8 cellular contexts compared by ENCODE assay signal in genomic region chr22:46035742-46036557, GRCh38. TPM values are rescaled to one million over a fixed set of nuclear protein-coding genes. Genes with fewer than 3 reads are reported as not detected.
DNase-seq lines count a peak whose midpoint lies in the region; ATAC-seq and TF ChIP-seq lines count a peak whose summit lies in the region.

No MANE protein-coding gene starts in this region.

- TF ChIP-seq CTCF in fibroblast of lung (conservative IDR thresholded peaks at IDR 0.05 in 1 of 2, IDR thresholded peaks at IDR 0.05 in 1 of 2; ENCODE audit: low read depth in 1 of 2, low read length in 2 of 2), result no peak

- no peaks in the 10 kb centered on the region for H3K36me3 Mint-ChIP-seq in activated T-helper 17 cell treated with anti-CD3 and anti-CD28 coated beads, Interleukin-2, amount 50 U/mL, for 72 hours (ENCODE audit: low read depth)
- no peaks in the 10 kb centered on the region for H3K36me3 Mint-ChIP-seq in naive thymus-derived CD8-positive, alpha-beta T cell
- H3K36me3 Mint-ChIP-seq in stimulated activated memory B cell treated with anti-CD40 and anti-IgM and Interleukin-4, amounts not matched to agents 10 μg/mL and 1 μg/mL and 100 μg/mL, for 72 hours, result no peaks in the 10 kb centered on the region

- peak overlapping the region; percentile 81 for H3K27ac Mint-ChIP-seq in activated T-helper 17 cell treated with anti-CD3 and anti-CD28 coated beads, Interleukin-2, amount 50 U/mL, for 72 hours
- H3K27ac Mint-ChIP-seq in naive thymus-derived CD8-positive, alpha-beta T cell, result peak overlapping the region; percentile 82 to 98 (median 96)
- H3K27ac Mint-ChIP-seq in stimulated activated memory B cell treated with anti-CD40 and anti-IgM and Interleukin-4, amounts not matched to agents 10 μg/mL and 1 μg/mL and 100 μg/mL, for 72 hours, result peak overlapping the region; percentile 89

- H4K20me1 ChIP-seq in fibroblast of lung (ENCODE audit: control insufficient read depth, extremely low read depth, insufficient read depth, low read length), result no peaks in the 10 kb centered on the region

- peak overlapping the region; percentile 100 for H3K4me2 ChIP-seq in fibroblast of lung (ENCODE audit: extremely low read depth, insufficient read depth, low read length)

- peak overlapping the region; percentile 75 for H3K9ac ChIP-seq in fibroblast of lung (ENCODE audit: insufficient read depth, low read length)

- peak overlapping the region; percentile 67 to 91 (median 72) for H3K4me3 ChIP-seq in fibroblast of lung (replicated peaks in 1 of 4; ENCODE audit: control extremely low read depth in 1 of 4, insufficient read depth in 1 of 4, low read depth in 3 of 4, low read length in 4 of 4)

- H3K36me3 ChIP-seq in fibroblast of lung (ENCODE audit: control insufficient read depth, insufficient read depth, low read length), result no peaks in the 10 kb centered on the region

- peaks cover 10% of the 10 kb centered on the region for H3K4me1 Mint-ChIP-seq in activated T-helper 17 cell treated with anti-CD3 and anti-CD28 coated beads, Interleukin-2, amount 50 U/mL, for 72 hours
- peaks cover 4 to 22% (median 14%) of the 10 kb centered on the region in 4 donors for H3K4me1 Mint-ChIP-seq in naive thymus-derived CD8-positive, alpha-beta T cell
- H3K4me1 Mint-ChIP-seq in stimulated activated memory B cell treated with anti-CD40 and anti-IgM and Interleukin-4, amounts not matched to agents 10 μg/mL and 1 μg/mL and 100 μg/mL, for 72 hours, result peaks cover 11% of the 10 kb centered on the region

- H3K79me2 ChIP-seq in fibroblast of lung (ENCODE audit: control insufficient read depth, insufficient read depth, low read length), result peaks cover 10% of the 10 kb centered on the region

- no peaks in the 10 kb centered on the region for H3K27me3 ChIP-seq in fibroblast of lung (ENCODE audit: control insufficient read depth, insufficient read depth, low read length)

- peak; percentile 99 for DNase-seq in Daoy (ENCODE audit: low read depth)
- DNase-seq in KG1 (lab: John Stamatoyannopoulos, UW), result peak; percentile 96
- DNase-seq in RPMI7951 (ENCODE audit: low read depth), result peak; percentile 96
- DNase-seq in fibroblast of lung (ENCODE audit: low read depth in 2 of 2), result peak; percentile 97 to 99
- peak; percentile 95 to 100 (median 100) for DNase-seq in naive thymus-derived CD8-positive, alpha-beta T cell

- peak overlapping the region; percentile 97 for H3K27ac ChIP-seq in fibroblast of lung (ENCODE audit: insufficient read depth, low read length)

- H3K4me1 ChIP-seq in fibroblast of lung (ENCODE audit: control insufficient read depth, extremely low read depth, insufficient read depth, low read length), result peaks cover 6% of the 10 kb centered on the region

- peak overlapping the region; percentile 76 for H3K4me3 Mint-ChIP-seq in activated T-helper 17 cell treated with anti-CD3 and anti-CD28 coated beads, Interleukin-2, amount 50 U/mL, for 72 hours
- peak overlapping the region; percentile 80 to 91 (median 84) for H3K4me3 Mint-ChIP-seq in naive thymus-derived CD8-positive, alpha-beta T cell
- H3K4me3 Mint-ChIP-seq in stimulated activated memory B cell treated with anti-CD40 and anti-IgM and Interleukin-4, amounts not matched to agents 10 μg/mL and 1 μg/mL and 100 μg/mL, for 72 hours, result peak overlapping the region; percentile 91

- no peaks in the 10 kb centered on the region for H3K9me3 ChIP-seq in fibroblast of lung (ENCODE audit: control insufficient read depth, insufficient read depth, low read depth, low read length)

- POLR2A ChIA-PET in naive thymus-derived CD8-positive, alpha-beta T cell (lab: Charles Lee), result interaction anchor here (0.8 to 6.0 kb wide), 22 partner anchors 9 to 1370 kb away, joined by 3 to 112 read pairs (median 6); partner anchors contain the start of genes CDPF1, PPARA and TBC1D22A

- ATAC-seq in GM21737 (IDR thresholded peaks at IDR 0.05; ENCODE audit: unreplicated experiment), result peak; percentile 87
- peak; percentile 93 for ATAC-seq in activated T-helper 17 cell treated with anti-CD3 and anti-CD28 coated beads, Interleukin-2, amount 50 U/mL, for 72 hours (replicated peaks)
- peak; percentile 86 for ATAC-seq in naive thymus-derived CD8-positive, alpha-beta T cell
- peak; percentile 98 for ATAC-seq in stimulated activated memory B cell treated with anti-CD40 and anti-IgM and Interleukin-4, amounts not matched to agents 10 μg/mL and 1 μg/mL and 100 μg/mL, for 72 hours

- no peak overlapping the region for H2AFZ ChIP-seq in fibroblast of lung (ENCODE audit: low read length)

- H3K9me3 Mint-ChIP-seq in activated T-helper 17 cell treated with anti-CD3 and anti-CD28 coated beads, Interleukin-2, amount 50 U/mL, for 72 hours, result no peaks in the 10 kb centered on the region
- H3K9me3 Mint-ChIP-seq in naive thymus-derived CD8-positive, alpha-beta T cell, result no peaks in the 10 kb centered on the region
- no peaks in the 10 kb centered on the region for H3K9me3 Mint-ChIP-seq in stimulated activated memory B cell treated with anti-CD40 and anti-IgM and Interleukin-4, amounts not matched to agents 10 μg/mL and 1 μg/mL and 100 μg/mL, for 72 hours

- no peaks in the 10 kb centered on the region for H3K27me3 Mint-ChIP-seq in activated T-helper 17 cell treated with anti-CD3 and anti-CD28 coated beads, Interleukin-2, amount 50 U/mL, for 72 hours
- no peaks in the 10 kb centered on the region for H3K27me3 Mint-ChIP-seq in naive thymus-derived CD8-positive, alpha-beta T cell
- H3K27me3 Mint-ChIP-seq in stimulated activated memory B cell treated with anti-CD40 and anti-IgM and Interleukin-4, amounts not matched to agents 10 μg/mL and 1 μg/mL and 100 μg/mL, for 72 hours, result no peaks in the 10 kb centered on the region

RNA-seq across cellular contexts. Expression of gene WNT7B, which starts 59.0 kb away (rescaled TPM):
- total RNA-seq in Daoy (2014; rRNA removed; shearing (Covaris generic)), result 13.3 and 15.7 TPM in 2 replicates
- 17.3 and 21.3 TPM in 2 replicates for total RNA-seq in RPMI7951 (2014; rRNA removed; shearing (Covaris generic))
- total RNA-seq in activated T-helper 17 cell treated with anti-CD3 and anti-CD28 coated beads, Interleukin-2, amount 50 U/mL, for 72 hours, result not detected
- under 0.01 and 0.17 TPM in 2 replicates for total RNA-seq in fibroblast of lung
- polyA plus RNA-seq in fibroblast of lung, result 0.17 TPM in 1 of 2 replicates, not detected in the other
- polyA plus RNA-seq in fibroblast of lung (2012), result 0.06 and 0.76 TPM in 2 replicates
- 0.41 TPM in 1 of 2 replicates, not detected in the other for polyA minus RNA-seq in fibroblast of lung (ENCODE audit: low replicate concordance)
- total RNA-seq in naive thymus-derived CD8-positive, alpha-beta T cell, result not detected
- polyA plus RNA-seq in naive thymus-derived CD8-positive, alpha-beta T cell, result not detected

Comparison
In these comparisons a context has a peak if more than half of its experiments do, and no peak if none do; other contexts are left out.
1. Peak in every context shown above with its lines: DNase-seq, ATAC-seq, H3K4me3 ChIP-seq and H3K27ac ChIP-seq.
2. RNA of gene WNT7B, which starts 59.0 kb away (total RNA-seq): 17.3 to 21.3 TPM in RPMI7951 and 13.3 to 15.7 TPM in Daoy; under 0.01 to 0.17 TPM in fibroblast of lung, not detected in activated T-helper 17 cell treated with anti-CD3 and anti-CD28 coated beads, Interleukin-2, amount 50 U/mL, for 72 hours and not detected in naive thymus-derived CD8-positive, alpha-beta T cell; every median in the first group is over 10 times any median in the second.